ENCODE assay signal across 21 cellular contexts in the genomic region with DNA sequence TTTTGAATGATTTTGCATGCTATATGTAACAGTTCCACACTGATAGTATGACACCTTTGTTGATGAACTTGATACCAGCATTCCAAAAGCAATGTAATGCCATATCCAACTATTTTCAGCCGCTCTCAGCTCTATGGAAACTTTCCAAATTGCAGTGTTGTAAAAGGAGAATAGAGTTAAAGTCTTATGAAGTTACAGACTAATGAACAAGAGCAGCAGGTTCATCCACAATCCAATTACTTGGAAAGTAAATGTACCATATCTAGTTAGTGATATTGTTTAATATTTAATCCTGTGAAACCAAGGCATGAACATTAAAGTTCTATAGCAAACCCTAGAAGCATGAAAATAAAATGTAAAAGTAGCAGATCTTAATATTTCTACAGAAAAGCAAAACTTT.
DNase-seq lines count a peak whose midpoint lies in the region; ATAC-seq, FAIRE-seq and TF ChIP-seq lines count a peak whose summit lies in the region.
"Had no signal": no experiment of that assay in that cellular context is flagged by ENCODE, and none has a peak within 500 bp of the region (broad histone marks: within the 10 kb centered on the region; RNA-seq: fewer than 3 reads in every experiment).

No MANE protein-coding gene starts in this region.

- no peaks in the 10 kb centered on the region for H3K36me3 Mint-ChIP-seq in nephron (ENCODE audit: low read depth)
- H3K36me3 Mint-ChIP-seq: CD8-positive, alpha-beta T cell had no signal

- H3K9ac ChIP-seq in kidney (ENCODE audit: low read length in 2 of 2): no peak overlapping the region
- H3K9ac ChIP-seq: BLaER1 treated with 17β-estradiol and CSF1 and Interleukin-3, amounts not matched to agents 10 nM and 100 nM had no signal

- peak overlapping the region; percentile 83 to 93 (median 91) for H3K27ac Mint-ChIP-seq in nephron
- H3K27ac Mint-ChIP-seq: B cell; CD4-positive, alpha-beta T cell; CD8-positive, alpha-beta T cell had no signal

- H3K9me3 Mint-ChIP-seq in nephron: peaks cover 8% of the 10 kb centered on the region

- DNase-seq in LNCaP clone FGC (ENCODE audit: low read depth) (peak; percentile 21), kidney (no peak), retinal pigment epithelial cell (ENCODE audit: low read depth) (peak; percentile 8), SK-N-DZ (ENCODE audit: low spot score) (no peak), medulla oblongata (ENCODE audit: extremely low spot score) (no peak)
- DNase-seq: AML-193; Caco-2; Calu3; CD4-positive, alpha-beta T cell; CD8-positive, alpha-beta T cell; DMS79 treated with DMSO at 0.1 percent for 48 hours; GF-D8 had no signal

- H3K27me3 Mint-ChIP-seq in nephron (ENCODE audit: low read depth): no peaks in the 10 kb centered on the region
- H3K27me3 Mint-ChIP-seq: B cell; CD4-positive, alpha-beta T cell had no signal

- no peak for ATAC-seq in GM21737 (IDR thresholded peaks at IDR 0.05; ENCODE audit: unreplicated experiment)
- ATAC-seq: A549; CD8-positive, alpha-beta T cell had no signal

- intact Hi-C loops in kidney (cut with DNase I): no loop called here

- no peak overlapping the region for H3K27ac ChIP-seq in kidney (ENCODE audit: low read depth in 2 of 2, low read length in 2 of 2)
- H3K27ac ChIP-seq: 22Rv1; A549; BLaER1 treated with 17β-estradiol and CSF1 and Interleukin-3, amounts not matched to agents 10 nM and 100 nM; C4-2B had no signal

- H3K4me3 Mint-ChIP-seq in nephron: no peak overlapping the region
- H3K4me3 Mint-ChIP-seq: B cell; CD4-positive, alpha-beta T cell; CD8-positive, alpha-beta T cell had no signal

- H3K4me3 ChIP-seq in LNCaP clone FGC (ENCODE audit: low read depth, low read length): no peak overlapping the region
- H3K4me3 ChIP-seq in kidney (ENCODE audit: low read length in 2 of 2): no peak overlapping the region
- no peak overlapping the region for H3K4me3 ChIP-seq in retinal pigment epithelial cell (ENCODE audit: low read length)
- H3K4me3 ChIP-seq: A549; BLaER1 treated with 17β-estradiol and CSF1 and Interleukin-3, amounts not matched to agents 10 nM and 100 nM had no signal

- H3K36me3 ChIP-seq in kidney (ENCODE audit: control insufficient read depth in 1 of 2, insufficient read depth in 2 of 2, low read length in 2 of 2): no peaks in the 10 kb centered on the region
- H3K36me3 ChIP-seq: BLaER1 treated with 17β-estradiol and CSF1 and Interleukin-3, amounts not matched to agents 10 nM and 100 nM had no signal

- peak; percentile 71 for FAIRE-seq in kidney (lab: Jason Lieb, UNC)
- FAIRE-seq: A549, D721Med, GM12891 had no signal

- no peak for TF ChIP-seq CTCF in LNCaP clone FGC (IDR thresholded peaks at IDR 0.05; ENCODE audit: control insufficient read depth, extremely low read depth, insufficient read depth)
- no peak for TF ChIP-seq CTCF in kidney (IDR thresholded peaks at IDR 0.05; ENCODE audit: borderline replicate concordance, extremely low read depth, insufficient read depth)
- no peak for TF ChIP-seq CTCF in nephron (IDR thresholded peaks at IDR 0.05; ENCODE audit: unreplicated experiment in 3 of 3)
- no peak for TF ChIP-seq CTCF in retinal pigment epithelial cell (conservative IDR thresholded peaks at IDR 0.05; ENCODE audit: low read depth, low read length)

- H3K4me1 Mint-ChIP-seq in nephron: peaks cover 4% of the 10 kb centered on the region
- H3K4me1 Mint-ChIP-seq: B cell had no signal

- no peaks in the 10 kb centered on the region for H3K4me1 ChIP-seq in kidney (ENCODE audit: control insufficient read depth in 1 of 2, insufficient read depth in 1 of 2, low read depth in 1 of 2, low read length in 2 of 2)
- H3K4me1 ChIP-seq: A549; BLaER1 treated with 17β-estradiol and CSF1 and Interleukin-3, amounts not matched to agents 10 nM and 100 nM; Caco-2 had no signal

- no peaks in the 10 kb centered on the region for H3K9me3 ChIP-seq in kidney (ENCODE audit: control insufficient read depth in 1 of 2, low read length in 2 of 2)
- H3K9me3 ChIP-seq: A549; BLaER1 treated with 17β-estradiol and CSF1 and Interleukin-3, amounts not matched to agents 10 nM and 100 nM; Caco-2 had no signal

Comparison
In these comparisons a context has a peak if more than half of its experiments do, and no peak if none do; other contexts are left out.
1. DNase-seq: peak in LNCaP clone FGC (single experiment) and retinal pigment epithelial cell (single experiment); none in kidney (single experiment), SK-N-DZ (single experiment) and medulla oblongata (single experiment).